Comparison of ENCODE assay signal across 21 cellular contexts in genomic region chr6:107708435-107708834, GRCh38.
"Had no signal": no experiment of that assay in that cellular context is flagged by ENCODE, and none has a peak within 500 bp of the region (broad histone marks: within the 10 kb centered on the region; RNA-seq: fewer than 3 reads in every experiment).

No MANE protein-coding gene starts in this region.

- H3K27me3 Mint-ChIP-seq: memory B cell; stimulated activated naive CD8-positive, alpha-beta T cell treated with anti-CD3 and anti-CD28 coated beads, Interleukin-15, amount 100 ng/mL, for 72 hours had no signal

- H3K27ac Mint-ChIP-seq: memory B cell, nephron had no signal

- H3K27me3 ChIP-seq: dorsolateral prefrontal cortex, ovary, suprapubic skin, thyroid gland, vagina had no signal

- H3K9me3 Mint-ChIP-seq: immature natural killer cell; memory B cell; nephron; stimulated activated naive CD8-positive, alpha-beta T cell treated with anti-CD3 and anti-CD28 coated beads, Interleukin-15, amount 100 ng/mL, for 72 hours had no signal

- ATAC-seq: psoas muscle, right cardiac atrium had no signal

- H3K4me1 ChIP-seq: thyroid gland had no signal

- H3K4me3 ChIP-seq: dorsolateral prefrontal cortex, lung, ovary, psoas muscle, skin epidermis, spleen, suprapubic skin, thyroid gland, vagina had no signal

- H3K4me3 Mint-ChIP-seq: immature natural killer cell; memory B cell; nephron; stimulated activated naive CD8-positive, alpha-beta T cell treated with anti-CD3 and anti-CD28 coated beads, Interleukin-15, amount 100 ng/mL, for 72 hours had no signal

- H3K27ac ChIP-seq: dorsolateral prefrontal cortex, ovary, psoas muscle, skin epidermis, spleen, suprapubic skin, thyroid gland, vagina had no signal

- H3K9me3 ChIP-seq: ovary, psoas muscle, spleen, suprapubic skin, thyroid gland, vagina had no signal

- DNase-seq: dorsolateral prefrontal cortex; effector CD8-positive, alpha-beta T cell; hypothalamus; immature natural killer cell; occipital lobe; ovary; posterior cingulate gyrus; psoas muscle; right cardiac atrium; spleen; stimulated activated CD4-positive, alpha-beta T cell treated with anti-CD3 and anti-CD28 coated beads, Interleukin-2, amount 100 ng/mL, for 48 hours; stimulated activated naive CD4-positive, alpha-beta T cell; stimulated activated naive CD8-positive, alpha-beta T cell treated with anti-CD3 and anti-CD28 coated beads, Interleukin-15, amount 100 ng/mL, for 72 hours; thyroid gland; trophoblast cell had no signal

- H3K36me3 ChIP-seq: ovary, suprapubic skin, thyroid gland, vagina had no signal
